In genomic region chr6:156146891-156147290, GRCh38 we compare ENCODE assay signal across 23 cellular contexts.
"Had no signal": no experiment of that assay in that cellular context is flagged by ENCODE, and none has a peak within 500 bp of the region (broad histone marks: within the 10 kb centered on the region; RNA-seq: fewer than 3 reads in every experiment).

No MANE protein-coding gene starts in this region.

- H3K36me3 ChIP-seq: breast epithelium, gastroesophageal sphincter, heart left ventricle, neutrophil, ovary, prostate gland, vagina had no signal

- H3K9me3 ChIP-seq: neutrophil, ovary, prostate gland, testis, vagina had no signal

- ATAC-seq: activated T-cell treated with anti-CD3 and anti-CD28 coated beads, Interleukin-2, amount 50 U/mL, for 72 hours; gastroesophageal sphincter; heart left ventricle; left colon; natural killer cell treated with Interleukin-12 subunit alpha and Interleukin-12 subunit beta and Interleukin-15 and Interleukin-18, amount 100 ng/mL, for 72 hours; stimulated activated naive B cell treated with anti-CD40 and anti-IgM and Interleukin-4, amounts not matched to agents 10 μg/mL and 1 μg/mL and 100 μg/mL, for 72 hours had no signal

- H3K4me3 ChIP-seq: breast epithelium, coronary artery, gastroesophageal sphincter, heart left ventricle, ovary, prostate gland, testis, vagina had no signal

- H3K27me3 ChIP-seq: breast epithelium, gastroesophageal sphincter, heart left ventricle, neutrophil, ovary, testis, vagina had no signal

- H3K27ac ChIP-seq: breast epithelium, coronary artery, epithelial cell of prostate, gastroesophageal sphincter, heart left ventricle, neutrophil, ovary, prostate gland, testis, vagina had no signal

- H3K4me1 ChIP-seq: breast epithelium, gastroesophageal sphincter, heart left ventricle, prostate gland, testis, vagina had no signal

- DNase-seq: activated CD4-positive, alpha-beta memory T cell treated with anti-CD3 and anti-CD28 coated beads, Interleukin-2, amount 10 ng/mL, durations not matched to agents 7 days and 5 days; activated CD4-positive, alpha-beta T cell treated with anti-CD3 and anti-CD28 coated beads for 48 hours; activated effector memory CD4-positive, alpha-beta T cell treated with Interleukin-2 at 50 U/mL for 16 hours; activated naive CD4-positive, alpha-beta T cell treated with anti-CD3 and anti-CD28 coated beads for 36 hours; activated naive CD8-positive, alpha-beta T cell treated with anti-CD3 and anti-CD28 coated beads, Interleukin-2, amount 10 ng/mL, durations not matched to agents 7 days and 5 days; activated T-cell treated with anti-CD3 and anti-CD28 coated beads, Interleukin-2, amount 50 U/mL, for 72 hours; amniotic stem cell; heart left ventricle; left colon; ovary; stimulated activated CD4-positive, alpha-beta T cell treated with anti-CD3 and anti-CD28 coated beads, Interleukin-2, amount 100 ng/mL, for 48 hours; stimulated activated CD8-positive, alpha-beta memory T cell treated with anti-CD3 and anti-CD28 coated beads, Interleukin-4, amount 100 ng/mL, for 48 hours; stimulated activated naive B cell treated with anti-CD40 and anti-IgM and Interleukin-4, amounts not matched to agents 10 μg/mL and 1 μg/mL and 100 μg/mL, for 72 hours; testis; trophoblast cell had no signal
